8 cellular contexts compared by ENCODE assay signal in genomic region chr1:23019094-23019850, GRCh38. TPM values are rescaled to one million over a fixed set of nuclear protein-coding genes. Genes with fewer than 3 reads are reported as not detected.
DNase-seq lines count a peak whose midpoint lies in the region; ATAC-seq and TF ChIP-seq lines count a peak whose summit lies in the region.

Gene KDM1A, plus strand, starts transcription at chr1:23019468. Its CDS starts 129 bp downstream, at chr1:23019597.

- peak; percentile 82 to 96 (median 91) for DNase-seq in CD4-positive, CD25-positive, alpha-beta regulatory T cell
- DNase-seq in NCI-H748 treated with DMSO at 0.1 percent for 48 hours (lab: John Stamatoyannopoulos, UW) (peak; percentile 88), dermis microvascular lymphatic vessel endothelial cell (ENCODE audit: low read depth in 2 of 2) (peak; percentile 87 to 96)
- peak; percentile 96 for DNase-seq in activated CD4-positive, alpha-beta T cell treated with anti-CD3 and anti-CD28 coated beads, Interleukin-2, amount 50 U/mL, for 48 hours
- peak; percentile 95 for DNase-seq in stimulated activated CD4-positive, alpha-beta T cell treated with anti-CD3 and anti-CD28 coated beads, Interleukin-4, amount 100 ng/mL, for 24 hours

- no peaks in the 10 kb centered on the region for H3K36me3 ChIP-seq in CD4-positive, CD25-positive, alpha-beta regulatory T cell (ENCODE audit: control insufficient read depth, insufficient read depth, low read length)
- H3K36me3 ChIP-seq in liver (ENCODE audit: control insufficient read depth in 4 of 4, insufficient read depth in 3 of 4, low read depth in 1 of 4, low read length in 3 of 4) = peaks cover 0 to 1% (median 0%) of the 10 kb centered on the region in 4 donors

- H3K9ac ChIP-seq in liver (ENCODE audit: low read depth in 1 of 2, low read length in 2 of 2) = peak within 1 kb of the TSS; percentile 88 to 93

- H3K27me3 ChIP-seq in CD4-positive, CD25-positive, alpha-beta regulatory T cell (ENCODE audit: control insufficient read depth, insufficient read depth, low read length) = no peaks in the 10 kb centered on the region
- no peaks in the 10 kb centered on the region for H3K27me3 ChIP-seq in liver (ENCODE audit: control insufficient read depth in 4 of 4, insufficient read depth in 4 of 4, low read length in 3 of 4)

- peak; percentile 17 to 43 for TF ChIP-seq RAD21 in liver (IDR thresholded peaks at IDR 0.05)

- peaks cover 27 to 53% (median 41%) of the 10 kb centered on the region in 4 donors for H3K4me1 Mint-ChIP-seq in CD4-positive, CD25-positive, alpha-beta regulatory T cell

- peaks cover 7% of the 10 kb centered on the region for H3K36me3 Mint-ChIP-seq in CD4-positive, CD25-positive, alpha-beta regulatory T cell

- ATAC-seq in CD4-positive, CD25-positive, alpha-beta regulatory T cell (ENCODE audit: low read depth in 2 of 2) = peak; percentile 99
- ATAC-seq in GM19372 (IDR thresholded peaks at IDR 0.05; ENCODE audit: low read depth, unreplicated experiment) (peak; percentile 93), HG03558 (IDR thresholded peaks at IDR 0.05; ENCODE audit: extremely low read depth, unreplicated experiment) (peak; percentile 58)

- peak within 1 kb of the TSS; percentile 50 for H3K27ac ChIP-seq in CD4-positive, CD25-positive, alpha-beta regulatory T cell (ENCODE audit: insufficient read depth, low read length, poor library complexity, severe bottlenecking)
- H3K27ac ChIP-seq in liver (ENCODE audit: low read depth in 1 of 2, low read length in 2 of 2) = peak within 1 kb of the TSS; percentile 70 to 87

- peaks cover 18% of the 10 kb centered on the region for H3K4me1 ChIP-seq in CD4-positive, CD25-positive, alpha-beta regulatory T cell (ENCODE audit: control insufficient read depth, insufficient read depth, low read length, poor library complexity, severe bottlenecking)
- H3K4me1 ChIP-seq in liver (ENCODE audit: control insufficient read depth in 4 of 4, insufficient read depth in 4 of 4, low read length in 3 of 4) = peaks cover 0 to 12% (median 8%) of the 10 kb centered on the region in 4 donors

- under 1% methylated on average over 84 of the region's 84 CpGs for WGBS in liver

- peaks cover 1 to 10% (median 3%) of the 10 kb centered on the region in 7 donors for H3K9me3 Mint-ChIP-seq in CD4-positive, CD25-positive, alpha-beta regulatory T cell

- H3K9me3 ChIP-seq in CD4-positive, CD25-positive, alpha-beta regulatory T cell (ENCODE audit: control insufficient read depth in 2 of 2, low read length in 2 of 2) = no peaks in the 10 kb centered on the region
- no peaks in the 10 kb centered on the region for H3K9me3 ChIP-seq in liver (ENCODE audit: control insufficient read depth in 4 of 4, low read length in 3 of 4)

- peak within 1 kb of the TSS; percentile 95 to 97 (median 97) for H3K27ac Mint-ChIP-seq in CD4-positive, CD25-positive, alpha-beta regulatory T cell

- peak within 1 kb of the TSS; percentile 97 to 100 (median 98) for H3K4me3 Mint-ChIP-seq in CD4-positive, CD25-positive, alpha-beta regulatory T cell

- peaks cover 12% of the 10 kb centered on the region for H3K27me3 Mint-ChIP-seq in CD4-positive, CD25-positive, alpha-beta regulatory T cell

- H3K4me3 ChIP-seq in CD4-positive, CD25-positive, alpha-beta regulatory T cell (ENCODE audit: low read depth, low read length) = peak within 1 kb of the TSS; percentile 95
- peak within 1 kb of the TSS; percentile 82 to 97 (median 87) for H3K4me3 ChIP-seq in liver (ENCODE audit: low read depth in 1 of 3, low read length in 3 of 3)

- no peak for TF ChIP-seq CTCF in liver (IDR thresholded peaks at IDR 0.05; ENCODE audit: low read depth, low read length, missing input control)

TF ChIP-seq in liver, 16 proteins besides CTCF, POLR2A, EP300 and RAD21:
- TF ChIP-seq MAX (IDR thresholded peaks at IDR 0.05) (peak; percentile 84), JUND (IDR thresholded peaks at IDR 0.05) (peak; percentile 25 to 77), GABPA (IDR thresholded peaks at IDR 0.05 in 1 of 2, conservative IDR thresholded peaks at IDR 0.05 in 1 of 2) (peak in 1 of 2 donors; percentile 78), HNF4G (IDR thresholded peaks at IDR 0.05) (peak; percentile 53), RXRA (IDR thresholded peaks at IDR 0.05) (peak; percentile 52 to 62), FOXA1 (IDR thresholded peaks at IDR 0.05) (no peak), SP1 (IDR thresholded peaks at IDR 0.05) (peak; percentile 69), HNF4A (conservative IDR thresholded peaks at IDR 0.05) (peak; percentile 64), FOXA2 (IDR thresholded peaks at IDR 0.05) (no peak), YY1 (IDR thresholded peaks at IDR 0.05) (peak; percentile 91), ATF3 (IDR thresholded peaks at IDR 0.05) (no peak), ZBTB33 (IDR thresholded peaks at IDR 0.05) (peak; percentile 93), TAF1 (conservative IDR thresholded peaks at IDR 0.05) (peak; percentile 95), NR2F2 (IDR thresholded peaks at IDR 0.05) (peak; percentile 29), EGR1 (IDR thresholded peaks at IDR 0.05; ENCODE audit: low read depth in 2 of 2) (peak in 1 of 2 donors; percentile 47), REST (IDR thresholded peaks at IDR 0.05) (peak; percentile 76)

RNA-seq across cellular contexts. Expression of gene KDM1A, which starts in this region (rescaled TPM):
- 30.9 TPM for total RNA-seq in CD4-positive, CD25-positive, alpha-beta regulatory T cell
- polyA plus RNA-seq in CD4-positive, CD25-positive, alpha-beta regulatory T cell = 10 to 100 TPM; 34.7 to 41.3 (median 38.5) TPM
- total RNA-seq in dermis microvascular lymphatic vessel endothelial cell (85.7 and 97.2 TPM in 2 replicates), liver (10 to 100 TPM; 28.3 to 46.7 TPM)
- 10 to 100 TPM in 1 of 2 donors, 1 to 10 TPM in 1; 7.4 to 14.7 TPM for polyA plus RNA-seq in liver

Comparison
In these comparisons a context has a peak if more than half of its experiments do, and no peak if none do; other contexts are left out.
1. Peak in every context shown above with its lines: DNase-seq, ATAC-seq, H3K4me3 ChIP-seq and H3K27ac ChIP-seq.